In genomic region chr20:56094228-56094627, GRCh38 we compare ENCODE assay signal across 22 cellular contexts.
DNase-seq lines count a peak whose midpoint lies in the region.
"Had no signal": no experiment of that assay in that cellular context is flagged by ENCODE, and none has a peak within 500 bp of the region (broad histone marks: within the 10 kb centered on the region; RNA-seq: fewer than 3 reads in every experiment).

No MANE protein-coding gene starts in this region.

- DNase-seq in posterior vena cava (ENCODE audit: low spot score) (peak; percentile 66), RKO (ENCODE audit: low spot score) (no peak)
- DNase-seq: 8988T; ACHN; AML-193; BE2C; C1 segment of cervical spinal cord; Caco-2; Calu3; CD4-positive, alpha-beta memory T cell; CD4-positive, alpha-beta T cell; CD4-positive, CD25-positive, alpha-beta regulatory T cell; CD8-positive, alpha-beta memory T cell; CD8-positive, alpha-beta T cell; COR-L47; DMS 273 treated with DMSO at 0.1 percent for 48 hours; DMS153; DMS53; DMS79; DMS79 treated with DMSO at 0.1 percent for 48 hours; DND-41; EL had no signal

- intact Hi-C loops in posterior vena cava (cut with DNase I) = no loop called here
